ENCODE assay signal across 15 cellular contexts in the genomic region with DNA sequence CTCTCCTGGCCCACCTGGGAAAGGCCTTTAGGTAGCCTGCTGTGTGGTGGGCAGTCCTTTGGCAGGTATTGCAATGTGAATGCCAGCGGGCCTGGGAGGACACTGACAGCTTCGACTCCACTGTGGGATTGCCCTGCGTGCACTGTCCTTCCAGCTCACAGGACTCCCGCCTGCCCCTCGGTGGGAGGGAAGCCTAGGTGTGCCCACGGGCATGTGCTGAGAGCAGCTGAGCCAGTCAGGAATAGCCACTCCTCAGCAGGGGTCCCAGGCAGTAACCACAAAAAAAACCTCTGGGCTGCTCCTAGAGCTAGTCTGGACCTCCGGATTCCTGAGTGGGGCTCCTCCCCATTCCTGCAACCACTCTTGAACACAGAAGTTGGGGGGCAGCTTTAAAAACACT.
"Had no signal": no experiment of that assay in that cellular context is flagged by ENCODE, and none has a peak within 500 bp of the region (broad histone marks: within the 10 kb centered on the region; RNA-seq: fewer than 3 reads in every experiment).

No MANE protein-coding gene starts in this region.

- H3K27me3 ChIP-seq: heart right ventricle, ovary, tibial artery, upper lobe of left lung, uterus had no signal

- FAIRE-seq: endometrium, frontal cortex had no signal

- H3K4me1 ChIP-seq: uterus had no signal

- H3K27ac ChIP-seq: dorsolateral prefrontal cortex, heart right ventricle, ovary, tibial artery, upper lobe of left lung, uterus had no signal

- H3K4me3 ChIP-seq: dorsolateral prefrontal cortex, heart right ventricle, ovary, tibial artery, upper lobe of left lung, uterus had no signal

- H3K9me3 ChIP-seq: ovary, tibial artery, uterus had no signal

- DNase-seq: cortex of kidney; dorsolateral prefrontal cortex; effector CD8-positive, alpha-beta T cell; heart right ventricle; hypothalamus; islet precursor cell; naive thymus-derived CD8-positive, alpha-beta T cell; ovary; right cardiac atrium; stimulated activated CD4-positive, alpha-beta T cell treated with anti-CD3 and anti-CD28 coated beads, Interleukin-4, amount 100 ng/mL, for 1 hour; tibial artery; uterus had no signal

- H3K36me3 ChIP-seq: heart right ventricle, ovary, tibial artery, upper lobe of left lung, uterus had no signal
